In the genomic region with DNA sequence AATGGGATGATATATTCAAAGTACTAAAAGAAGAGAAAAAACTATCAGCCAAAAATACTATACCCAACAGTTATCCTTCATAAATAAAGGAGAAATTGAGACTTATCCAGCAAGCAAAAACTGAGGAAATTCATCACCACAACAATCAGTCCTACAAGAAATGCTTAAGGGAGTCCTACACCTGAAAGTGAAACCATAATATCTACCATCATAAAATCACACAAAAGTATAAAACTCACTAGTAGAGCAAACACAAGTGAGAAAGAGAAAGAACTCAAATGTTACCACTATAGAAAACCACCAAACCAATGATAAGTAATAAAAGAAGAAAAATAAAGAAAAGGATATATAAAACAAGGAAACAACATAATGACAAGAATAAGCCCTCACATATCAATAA, we compare ENCODE assay signal across 21 cellular contexts.
"Had no signal": no experiment of that assay in that cellular context is flagged by ENCODE, and none has a peak within 500 bp of the region (broad histone marks: within the 10 kb centered on the region; RNA-seq: fewer than 3 reads in every experiment).

No MANE protein-coding gene starts in this region.

- DNase-seq: dermis blood vessel endothelial cell; dorsolateral prefrontal cortex; effector CD4-positive, alpha-beta T cell; effector memory CD4-positive, alpha-beta T cell; foreskin keratinocyte; heart left ventricle; hypothalamus; immature natural killer cell; islet precursor cell; kidney; kidney glomerular epithelial cell; left lung; left ventricle myocardium superior; lower lobe of right lung; mesenchymal stem cell had no signal

- H3K4me3 ChIP-seq: coronary artery, dorsolateral prefrontal cortex, esophagus muscularis mucosa, gastroesophageal sphincter, heart left ventricle, hepatocyte, left lung, lower lobe of right lung had no signal

- H3K27me3 ChIP-seq: dorsolateral prefrontal cortex, esophagus muscularis mucosa, gastroesophageal sphincter, heart left ventricle, hepatocyte, left lung had no signal

- H3K4me1 ChIP-seq: esophagus muscularis mucosa, foreskin keratinocyte, gastroesophageal sphincter, heart left ventricle, left lung, lower lobe of right lung had no signal

- H3K27ac ChIP-seq: coronary artery, dorsolateral prefrontal cortex, esophagus muscularis mucosa, foreskin keratinocyte, gastroesophageal sphincter, heart left ventricle, hepatocyte, left lung, lower lobe of right lung had no signal

- H3K4me2 ChIP-seq: hepatocyte had no signal

- H3K36me3 ChIP-seq: esophagus muscularis mucosa, gastroesophageal sphincter, heart left ventricle, left lung, lower lobe of right lung had no signal

- FAIRE-seq: endothelial cell of umbilical vein, frontal cortex, kidney had no signal

- ATAC-seq: foreskin keratinocyte, gastroesophageal sphincter, heart left ventricle, left lung, left ventricle myocardium superior, lower lobe of right lung had no signal
